Comparison of ENCODE assay signal across 18 cellular contexts in genomic region chr9:110952018-110952864, GRCh38.
DNase-seq lines count a peak whose midpoint lies in the region; ATAC-seq and TF ChIP-seq lines count a peak whose summit lies in the region.
"Had no signal": no experiment of that assay in that cellular context is flagged by ENCODE, and none has a peak within 500 bp of the region (broad histone marks: within the 10 kb centered on the region; RNA-seq: fewer than 3 reads in every experiment).

No MANE protein-coding gene starts in this region.

- H3K4me2 ChIP-seq in GM23338: no peak overlapping the region
- H3K4me2 ChIP-seq in smooth muscle cell: no peak overlapping the region
- no peak overlapping the region for H3K4me2 ChIP-seq in neural progenitor cell
- H3K4me2 ChIP-seq: BLaER1 had no signal

- H3K79me2 ChIP-seq in GM23338 (replicated peaks; ENCODE audit: insufficient read depth): no peaks in the 10 kb centered on the region
- H3K79me2 ChIP-seq in smooth muscle cell (ENCODE audit: low read depth): peaks cover 3% of the 10 kb centered on the region
- peaks cover 58% of the 10 kb centered on the region for H3K79me2 ChIP-seq in neural progenitor cell (ENCODE audit: low read depth)

- CTCF ChIA-PET in Panc1 (lab: Charles Lee): no interaction called here

- H3K27me3 ChIP-seq in GM23338 (ENCODE audit: insufficient read depth) (no peaks in the 10 kb centered on the region), Panc1 (ENCODE audit: control insufficient read depth, insufficient read depth, low read length) (no peaks in the 10 kb centered on the region), smooth muscle cell (ENCODE audit: low read depth) (no peaks in the 10 kb centered on the region), neural progenitor cell (no peaks in the 10 kb centered on the region)
- H3K27me3 ChIP-seq: BLaER1, colonic mucosa, testis had no signal

- no peaks in the 10 kb centered on the region for H3F3A ChIP-seq in GM23338 (replicated peaks; ENCODE audit: low read depth)
- no peaks in the 10 kb centered on the region for H3F3A ChIP-seq in smooth muscle cell (ENCODE audit: low read depth)
- H3F3A ChIP-seq in neural progenitor cell (ENCODE audit: low read depth): no peaks in the 10 kb centered on the region

- H3K36me3 Mint-ChIP-seq in GM23338 (ENCODE audit: low read depth) (no peaks in the 10 kb centered on the region), neural progenitor cell (peaks cover 22% of the 10 kb centered on the region)

- BruUV-seq in Panc1 (replicated peaks; lab: Mats Ljungman, UMichigan): no TSS peak

- no peak for TF ChIP-seq CTCF in GM23338 (conservative IDR thresholded peaks at IDR 0.05; ENCODE audit: low read depth in 2 of 2)
- TF ChIP-seq CTCF in Panc1 (IDR thresholded peaks at IDR 0.05): no peak
- TF ChIP-seq CTCF in smooth muscle cell (IDR thresholded peaks at IDR 0.05; ENCODE audit: borderline replicate concordance, insufficient read depth, poor library complexity, severe bottlenecking): no peak
- TF ChIP-seq CTCF in neural progenitor cell (IDR thresholded peaks at IDR 0.05): no peak

- H3K4me1 ChIP-seq in GM23338 (ENCODE audit: insufficient read depth) (peaks cover 12% of the 10 kb centered on the region; the same call in 1 of the 2 replicates), Panc1 (ENCODE audit: control insufficient read depth, insufficient read depth, low read length) (no peaks in the 10 kb centered on the region; the same call in none of the 2 replicates), smooth muscle cell (ENCODE audit: low read depth) (no peaks in the 10 kb centered on the region), neural progenitor cell (no peaks in the 10 kb centered on the region)
- H3K4me1 ChIP-seq: colonic mucosa, testis had no signal

- 0 out of 2 replicates have a peak, but pooled peaks cover 6% of the 10 kb centered on the region for H3K9me3 ChIP-seq in Panc1 (ENCODE audit: control insufficient read depth, insufficient read depth, low read depth, low read length)
- no peaks in the 10 kb centered on the region for H3K9me3 ChIP-seq in smooth muscle cell (replicated peaks; ENCODE audit: low read depth)
- no peaks in the 10 kb centered on the region for H3K9me3 ChIP-seq in neural progenitor cell (ENCODE audit: low read depth)
- H3K9me3 ChIP-seq: colonic mucosa, testis had no signal

- H3K4me1 Mint-ChIP-seq in GM23338 (peaks cover 17% of the 10 kb centered on the region), neural progenitor cell (no peaks in the 10 kb centered on the region)

- H3K27ac ChIP-seq in GM23338 (ENCODE audit: low read depth): no peak overlapping the region
- no peak overlapping the region for H3K27ac ChIP-seq in Panc1 (ENCODE audit: low read length)
- H3K27ac ChIP-seq in temporal lobe (ENCODE audit: low read depth, low read length): peak overlapping the region; percentile 76
- no peak overlapping the region for H3K27ac ChIP-seq in smooth muscle cell (ENCODE audit: low read depth)
- no peak overlapping the region for H3K27ac ChIP-seq in neural progenitor cell
- H3K27ac ChIP-seq: BLaER1, colonic mucosa, epithelial cell of prostate, testis had no signal

- no peaks in the 10 kb centered on the region for H3K9me2 ChIP-seq in GM23338 (ENCODE audit: insufficient read depth)

- no peak overlapping the region for H3K4me3 Mint-ChIP-seq in GM23338
- H3K4me3 Mint-ChIP-seq in neural progenitor cell: no peak overlapping the region

- intact Hi-C loops in Panc1 (cut with micrococcal nuclease; ENCODE audit: unreplicated experiment): no loop called here

- in situ Hi-C loops in Panc1 (cut with HindIII; ENCODE audit: low pct_unique_long_range_greater_than_20kb, low sequenced_read_pairs): no loop called here

- H3K27me3 Mint-ChIP-seq in GM23338 (ENCODE audit: insufficient read depth, low read depth, poor library complexity) (peaks cover 2% of the 10 kb centered on the region), neural progenitor cell (ENCODE audit: insufficient read depth, low read depth) (no peaks in the 10 kb centered on the region)

- H2AFZ ChIP-seq in GM23338 (no peak overlapping the region), smooth muscle cell (ENCODE audit: low read depth) (no peak overlapping the region), neural progenitor cell (replicated peaks) (no peak overlapping the region)

- 90% methylated on average over 7 of the region's 8 CpGs for WGBS in smooth muscle cell (ENCODE audit: low lambda C conversion rate)

- no peaks in the 10 kb centered on the region for H4K20me1 ChIP-seq in GM23338 (replicated peaks; ENCODE audit: insufficient read depth)
- H4K20me1 ChIP-seq in smooth muscle cell (ENCODE audit: low read depth): peaks cover 5% of the 10 kb centered on the region
- H4K20me1 ChIP-seq in neural progenitor cell (ENCODE audit: low read depth): peaks cover 9% of the 10 kb centered on the region
- H4K20me1 ChIP-seq: BLaER1 had no signal

- DNase-seq in GM23338 (ENCODE audit: low spot score) (no peak), Panc1 (ENCODE audit: low read depth, low spot score) (no peak), inferior parietal cortex (ENCODE audit: extremely low spot score) (peak; percentile 23), smooth muscle cell (lab: John Stamatoyannopoulos, UW; ENCODE audit: unreplicated experiment) (no peak), ureter (ENCODE audit: low spot score) (no peak), neural progenitor cell (ENCODE audit: low spot score) (no peak)
- no peak for DNase-seq in activated naive CD4-positive, alpha-beta T cell (lab: John Stamatoyannopoulos, UW)
- DNase-seq: activated CD8-positive, alpha-beta memory T cell treated with anti-CD3 and anti-CD28 coated beads, Interleukin-2, amount 50 U/mL, for 4 hours; colonic mucosa; KG1; NCI-H1436; retina; Right ventricle myocardium superior; testis had no signal

- H3K36me3 ChIP-seq in GM23338 (ENCODE audit: insufficient read depth) (no peaks in the 10 kb centered on the region), Panc1 (ENCODE audit: control insufficient read depth, insufficient read depth, low read length) (no peaks in the 10 kb centered on the region), smooth muscle cell (ENCODE audit: low read depth) (no peaks in the 10 kb centered on the region), neural progenitor cell (no peaks in the 10 kb centered on the region)
- H3K36me3 ChIP-seq: BLaER1, colonic mucosa had no signal

- no peaks in the 10 kb centered on the region for H3K9me3 Mint-ChIP-seq in GM23338
- peaks cover 23% of the 10 kb centered on the region for H3K9me3 Mint-ChIP-seq in neural progenitor cell

- H3K27ac Mint-ChIP-seq in GM23338 (peak overlapping the region; percentile 12; the same call in 1 of the 2 replicates), neural progenitor cell (no peak overlapping the region)

- H3K4me3 ChIP-seq in GM23338 (no peak overlapping the region), Panc1 (ENCODE audit: low read depth in 2 of 2, low read length in 2 of 2) (peak overlapping the region in 1 of 2 experiments; percentile 25; a peak in 2 of 4 replicates), smooth muscle cell (no peak overlapping the region), neural progenitor cell (no peak overlapping the region)
- H3K4me3 ChIP-seq: BLaER1, colonic mucosa, lung, testis had no signal

- POLR2A ChIA-PET in Panc1 (lab: Charles Lee): interaction anchor here (0.5 kb wide), 1 partner anchor 84 kb away, joined by 3 read pairs; no protein-coding TSS in a partner anchor

- H3K9ac ChIP-seq in smooth muscle cell (ENCODE audit: low read depth) (no peak overlapping the region), neural progenitor cell (no peak overlapping the region)
- H3K9ac ChIP-seq: BLaER1 had no signal

- no peak for ATAC-seq in GM23338
- peak; percentile 78 for ATAC-seq in Panc1

TF ChIP-seq in GM23338, 12 proteins besides CTCF, POLR2A, EP300 and RAD21 (continues in another document):
- TF ChIP-seq EZH2 (IDR thresholded peaks at IDR 0.05; ENCODE audit: low read depth, unreplicated experiment) (no peak), ZNF331 (CRISPR knock-in tag; IDR thresholded peaks at IDR 0.05; ENCODE audit: low read depth) (no peak), JUNB (IDR thresholded peaks at IDR 0.05; ENCODE audit: unreplicated experiment) (no peak), CREB1 (CRISPR knock-in tag; IDR thresholded peaks at IDR 0.05; ENCODE audit: low read depth) (no peak), STAT1 (IDR thresholded peaks at IDR 0.05; ENCODE audit: unreplicated experiment) (no peak), POLR2AphosphoS5 (IDR thresholded peaks at IDR 0.05; ENCODE audit: low read depth) (no peak)
